Comparison of ENCODE assay signal across 9 cellular contexts in the genomic region with DNA sequence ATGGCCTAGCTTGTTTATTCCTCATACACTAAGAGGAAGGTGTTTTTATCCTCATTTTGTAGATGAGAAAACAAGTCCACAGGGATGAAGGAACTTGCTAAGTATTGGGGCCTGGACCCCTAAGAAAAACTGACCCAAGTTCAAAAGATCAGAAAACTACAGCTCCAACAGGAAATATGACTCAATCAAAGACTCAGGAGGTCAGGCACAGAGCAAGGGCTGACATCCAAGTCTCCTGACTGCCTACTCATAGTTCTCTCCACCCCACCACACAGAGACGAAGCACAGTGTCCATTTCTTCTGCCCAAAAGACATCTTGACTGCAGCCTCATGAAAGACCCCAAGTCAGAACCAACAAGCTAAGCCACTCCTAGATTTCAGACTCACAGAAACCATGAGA. TPM values are rescaled to one million over a fixed set of nuclear protein-coding genes. Genes with fewer than 3 reads are reported as not detected.
DNase-seq lines count a peak whose midpoint lies in the region; ATAC-seq and TF ChIP-seq lines count a peak whose summit lies in the region.
"Had no signal": no experiment of that assay in that cellular context is flagged by ENCODE, and none has a peak within 500 bp of the region (broad histone marks: within the 10 kb centered on the region; RNA-seq: fewer than 3 reads in every experiment).

No MANE protein-coding gene starts in this region.

- TF ChIP-seq POLR2A in erythroblast (IDR thresholded peaks at IDR 0.05; ENCODE audit: low read length) = no peak

- peaks cover 12% of the 10 kb centered on the region for H3K4me1 Mint-ChIP-seq in Caco-2 (ENCODE audit: low read depth, unreplicated experiment)
- H3K4me1 Mint-ChIP-seq in neural progenitor cell = peaks cover 32% of the 10 kb centered on the region
- peaks cover 4% of the 10 kb centered on the region for H3K4me1 Mint-ChIP-seq in activated CD4-positive, alpha-beta T cell treated with anti-CD3 and anti-CD28 coated beads, Interleukin-2, amount 10 ng/mL, durations not matched to agents 7 days and 5 days

- CTCF ChIA-PET in Caco-2 (lab: Charles Lee) (interaction anchor here (1.2 kb wide), 1 partner anchor 32 kb away, joined by 3 read pairs; no protein-coding TSS in a partner anchor), PC-9 (lab: Charles Lee) (no interaction called here)
- CTCF ChIA-PET in activated CD4-positive, alpha-beta T cell treated with anti-CD3 and anti-CD28 coated beads, Interleukin-2, amount 10 ng/mL, durations not matched to agents 7 days and 5 days (lab: Charles Lee) = no interaction called here

- H3K27ac ChIP-seq in PC-9 (peak overlapping the region; percentile 64), neural progenitor cell (no peak overlapping the region)

- no peak overlapping the region for H3K4me3 Mint-ChIP-seq in Caco-2 (ENCODE audit: unreplicated experiment)
- no peak overlapping the region for H3K4me3 Mint-ChIP-seq in neural progenitor cell
- no peak overlapping the region for H3K4me3 Mint-ChIP-seq in activated CD4-positive, alpha-beta T cell treated with anti-CD3 and anti-CD28 coated beads, Interleukin-2, amount 10 ng/mL, durations not matched to agents 7 days and 5 days

- H3K36me3 ChIP-seq in Caco-2 (ENCODE audit: control insufficient read depth, insufficient read depth, low read length) = no peaks in the 10 kb centered on the region
- H3K36me3 ChIP-seq in PC-9 (ENCODE audit: low read depth) = no peaks in the 10 kb centered on the region
- no peaks in the 10 kb centered on the region for H3K36me3 ChIP-seq in neural progenitor cell

- H3K9ac ChIP-seq in neural progenitor cell = no peak overlapping the region

- H3F3A ChIP-seq in PC-9 (ENCODE audit: insufficient read depth, low read depth) (peaks cover 17% of the 10 kb centered on the region), neural progenitor cell (ENCODE audit: low read depth) (no peaks in the 10 kb centered on the region)

- no peaks in the 10 kb centered on the region for H3K36me3 Mint-ChIP-seq in Caco-2 (ENCODE audit: insufficient read depth, unreplicated experiment)
- H3K36me3 Mint-ChIP-seq in neural progenitor cell = peaks cover 4% of the 10 kb centered on the region
- no peaks in the 10 kb centered on the region for H3K36me3 Mint-ChIP-seq in activated CD4-positive, alpha-beta T cell treated with anti-CD3 and anti-CD28 coated beads, Interleukin-2, amount 10 ng/mL, durations not matched to agents 7 days and 5 days (ENCODE audit: low read depth)

- H3K4me3 ChIP-seq in Caco-2 (ENCODE audit: low read depth, low read length) (no peak overlapping the region), PC-9 (no peak overlapping the region), neural progenitor cell (no peak overlapping the region)

- POLR2A ChIA-PET in Caco-2 (lab: Charles Lee) = no interaction called here
- POLR2A ChIA-PET in PC-9 (lab: Charles Lee; ENCODE audit: unreplicated experiment) = no interaction called here
- POLR2A ChIA-PET in activated CD4-positive, alpha-beta T cell treated with anti-CD3 and anti-CD28 coated beads, Interleukin-2, amount 10 ng/mL, durations not matched to agents 7 days and 5 days (lab: Charles Lee) = no interaction called here

- H3K79me2 ChIP-seq in PC-9 (ENCODE audit: low read depth) = no peaks in the 10 kb centered on the region
- H3K79me2 ChIP-seq in neural progenitor cell (ENCODE audit: low read depth) = no peaks in the 10 kb centered on the region

- H3K27ac Mint-ChIP-seq in Caco-2 (ENCODE audit: unreplicated experiment) (peak overlapping the region; percentile 41), neural progenitor cell (peak overlapping the region; percentile 35)
- no peak overlapping the region for H3K27ac Mint-ChIP-seq in activated CD4-positive, alpha-beta T cell treated with anti-CD3 and anti-CD28 coated beads, Interleukin-2, amount 10 ng/mL, durations not matched to agents 7 days and 5 days

- H3K4me1 ChIP-seq in Caco-2 (no peaks in the 10 kb centered on the region), PC-9 (replicated peaks; ENCODE audit: insufficient read depth) (peaks cover 51% of the 10 kb centered on the region), neural progenitor cell (peaks cover 14% of the 10 kb centered on the region)

- H4K20me1 ChIP-seq in PC-9 (ENCODE audit: insufficient read depth) (no peaks in the 10 kb centered on the region), neural progenitor cell (ENCODE audit: low read depth) (no peaks in the 10 kb centered on the region)

- H3K27me3 Mint-ChIP-seq in Caco-2 (ENCODE audit: insufficient read depth, unreplicated experiment) (no peaks in the 10 kb centered on the region), neural progenitor cell (ENCODE audit: insufficient read depth, low read depth) (peaks cover 7% of the 10 kb centered on the region)
- peaks cover 3% of the 10 kb centered on the region for H3K27me3 Mint-ChIP-seq in activated CD4-positive, alpha-beta T cell treated with anti-CD3 and anti-CD28 coated beads, Interleukin-2, amount 10 ng/mL, durations not matched to agents 7 days and 5 days

- no peaks in the 10 kb centered on the region for H3K9me2 ChIP-seq in PC-9 (ENCODE audit: insufficient read depth)

- intact Hi-C loops in Caco-2 (cut with micrococcal nuclease; ENCODE audit: unreplicated experiment) = no loop called here
- intact Hi-C loops in PC-9 (cut with micrococcal nuclease; ENCODE audit: unreplicated experiment) = no loop called here

- H3K9me3 Mint-ChIP-seq in Caco-2 (ENCODE audit: unreplicated experiment) (peaks cover 9% of the 10 kb centered on the region), neural progenitor cell (peaks cover 9% of the 10 kb centered on the region)
- H3K9me3 Mint-ChIP-seq in activated CD4-positive, alpha-beta T cell treated with anti-CD3 and anti-CD28 coated beads, Interleukin-2, amount 10 ng/mL, durations not matched to agents 7 days and 5 days = no peaks in the 10 kb centered on the region

- no peak for ATAC-seq in GM19328 (IDR thresholded peaks at IDR 0.05; ENCODE audit: unreplicated experiment)

- H2AFZ ChIP-seq in PC-9 = 0 out of 2 replicates have a peak overlapping the region, but pooled peaks have one; percentile 45
- no peak overlapping the region for H2AFZ ChIP-seq in neural progenitor cell (replicated peaks)

- no peaks in the 10 kb centered on the region for H3K9me3 ChIP-seq in Caco-2
- 0 out of 2 replicates have a peak, but pooled peaks cover 3% of the 10 kb centered on the region for H3K9me3 ChIP-seq in PC-9 (ENCODE audit: insufficient read depth, low read depth)
- no peaks in the 10 kb centered on the region for H3K9me3 ChIP-seq in neural progenitor cell (ENCODE audit: low read depth)

- no peak for TF ChIP-seq CTCF in Caco-2 (IDR thresholded peaks at IDR 0.05; ENCODE audit: insufficient read depth in 1 of 2, low read depth in 1 of 2, low read length in 1 of 2, severe bottlenecking in 1 of 2, unreplicated experiment in 1 of 2)
- no peak for TF ChIP-seq CTCF in PC-9 (conservative IDR thresholded peaks at IDR 0.05)
- TF ChIP-seq CTCF in neural progenitor cell (IDR thresholded peaks at IDR 0.05) = no peak

- DNase-seq in Caco-2 (no peak), PC-9 (peak in 1 of 2 experiments; percentile 44), fibroblast of gingiva (ENCODE audit: low read depth) (peak; percentile 56), neural progenitor cell (ENCODE audit: low spot score) (no peak), erythroblast (lab: John Stamatoyannopoulos, UW) (no peak), ecto neural progenitor cell (ENCODE audit: low spot score) (no peak)
- DNase-seq in activated CD4-positive, alpha-beta T cell treated with anti-CD3 and anti-CD28 coated beads, Interleukin-2, amount 10 ng/mL, durations not matched to agents 7 days and 5 days = no peak
- DNase-seq: GDM1 had no signal

- BruUV-seq in Caco-2 (replicated peaks; lab: Mats Ljungman, UMichigan) (no TSS peak), PC-9 (replicated peaks; lab: Mats Ljungman, UMichigan) (no TSS peak)

- H3K27me3 ChIP-seq in Caco-2 (replicated peaks; ENCODE audit: control insufficient read depth, insufficient read depth, low read length) (no peaks in the 10 kb centered on the region), PC-9 (ENCODE audit: insufficient read depth, low read depth) (no peaks in the 10 kb centered on the region), neural progenitor cell (no peaks in the 10 kb centered on the region)

- H3K4me2 ChIP-seq in PC-9 = peak overlapping the region; percentile 61
- H3K4me2 ChIP-seq in neural progenitor cell = no peak overlapping the region

RNA-seq across cellular contexts. Expression of a gene that starts 26.9 kb away (rescaled TPM):
- total RNA-seq in Caco-2 (2022) (193 and 209 TPM in 2 replicates), PC-9 (2021) (174 and 225 TPM in 2 replicates), neural progenitor cell (ENCODE audit: low replicate concordance) (614 and 623 TPM in 2 replicates)
- total RNA-seq in activated CD4-positive, alpha-beta T cell treated with anti-CD3 and anti-CD28 coated beads, Interleukin-2, amount 10 ng/mL, durations not matched to agents 7 days and 5 days = 1 to 10 TPM; 4.0 to 4.5 TPM

Comparison
In these comparisons a context has a peak if more than half of its experiments do, and no peak if none do; other contexts are left out.
1. RNA of a gene that starts 26.9 kb away (total RNA-seq): 614 to 623 TPM in neural progenitor cell, 193 to 209 TPM in Caco-2 and 174 to 225 TPM in PC-9; 4.0 to 4.5 TPM in activated CD4-positive, alpha-beta T cell treated with anti-CD3 and anti-CD28 coated beads, Interleukin-2, amount 10 ng/mL, durations not matched to agents 7 days and 5 days; every median in the first group is over 10 times any median in the second.